19 cellular contexts compared by ENCODE assay signal in the genomic region with DNA sequence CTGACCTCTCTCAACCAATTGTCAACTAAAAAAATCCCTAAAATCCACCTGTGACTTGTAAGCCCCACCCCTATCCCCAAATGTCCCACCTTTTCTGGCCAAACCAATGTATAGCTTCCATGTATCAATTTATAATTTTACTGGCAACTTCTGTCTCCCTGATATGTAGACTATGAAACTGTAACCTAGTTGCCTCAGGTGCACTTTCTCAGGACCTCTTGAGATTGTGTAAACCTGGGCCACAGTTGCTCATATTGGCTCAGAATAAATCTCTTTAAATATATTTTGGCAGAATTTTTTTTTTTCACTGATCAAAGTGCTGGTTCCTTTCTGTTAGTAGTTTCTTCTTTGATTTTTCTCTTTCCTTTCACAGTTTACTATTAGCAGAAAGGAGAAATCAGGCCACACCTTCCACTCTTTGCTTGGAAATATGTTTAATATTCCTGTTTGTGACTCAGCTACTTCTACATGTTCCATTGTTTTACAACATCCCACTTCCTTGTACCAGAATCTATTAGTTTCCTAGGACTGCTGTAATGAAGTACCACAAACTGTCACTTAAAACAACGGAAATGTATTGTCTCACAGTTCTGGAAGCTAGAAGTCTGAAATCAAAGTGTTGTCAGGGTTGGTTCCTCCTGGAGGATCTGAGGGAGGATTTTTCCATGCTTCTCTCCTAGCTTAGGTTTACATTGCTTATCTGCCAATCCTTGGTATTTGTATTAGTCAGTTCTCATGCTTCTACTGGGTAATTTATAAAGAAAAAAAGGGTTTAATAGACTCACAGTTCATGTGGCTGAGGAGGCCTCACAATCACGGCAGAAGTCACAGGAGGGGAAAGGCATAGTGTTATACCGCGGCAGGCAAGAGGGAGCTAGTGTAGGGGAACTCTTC.
DNase-seq lines count a peak whose midpoint lies in the region; TF ChIP-seq lines count a peak whose summit lies in the region.
"Had no signal": no experiment of that assay in that cellular context is flagged by ENCODE, and none has a peak within 500 bp of the region (broad histone marks: within the 10 kb centered on the region; RNA-seq: fewer than 3 reads in every experiment).

No MANE protein-coding gene starts in this region.

- in situ Hi-C loops in astrocyte of the spinal cord (cut with HindIII; ENCODE audit: low sequenced_read_pairs), result no loop called here

- no peaks in the 10 kb centered on the region for H3K27me3 ChIP-seq in stomach

- intact Hi-C loops in stomach (cut with DNase I; ENCODE audit: low total_unique reads), result no loop called here

- no peaks in the 10 kb centered on the region for H3K9me3 ChIP-seq in stomach

- H3K4me1 ChIP-seq in stomach, result peaks cover 0 to 5% (median 0%) of the 10 kb centered on the region in 4 donors

- TF ChIP-seq EP300 in stomach (IDR thresholded peaks at IDR 0.05), result no peak

- TF ChIP-seq POLR2A in stomach (IDR thresholded peaks at IDR 0.05), result no peak

- DNase-seq in EH (ENCODE audit: low read depth) (peak; percentile 3), astrocyte of the spinal cord (ENCODE audit: low read depth, low spot score) (peak; percentile 17), kidney glomerular epithelial cell (lab: John Stamatoyannopoulos, UW) (peak; percentile 51), stomach (no peak), NCI-H2029 treated with DMSO at 0.1 percent for 48 hours (lab: John Stamatoyannopoulos, UW) (no peak), NOMO-1 treated with dmso at 0.1 percent for 144 hours (lab: John Stamatoyannopoulos, UW; ENCODE audit: unreplicated experiment) (no peak), AG08396 (ENCODE audit: low spot score) (no peak)
- DNase-seq: C1 segment of cervical spinal cord; CD8-positive, alpha-beta memory T cell; DMS 273 treated with DMSO at 0.1 percent for 48 hours; GF-D8; KBM-7; MV-4-11; NCI-H1417; NCI-H187; NCI-H226; NCI-H524; PC-9 had no signal

- WGBS in stomach, 5 donors, result 31 to 58% (median 49%) methylated on average over 4 of the region's 4 CpGs

- H3K4me3 ChIP-seq in astrocyte of the spinal cord (ENCODE audit: low read depth, low read length) (no peak overlapping the region), stomach (no peak overlapping the region)
- H3K4me3 ChIP-seq: PC-9 had no signal

- H3K27ac ChIP-seq in stomach, result peak overlapping the region in 4 of 5 donors; percentile 7 to 71 (median 50)
- H3K27ac ChIP-seq: PC-9, RWPE1 had no signal

- no peak for TF ChIP-seq CTCF in astrocyte of the spinal cord (IDR thresholded peaks at IDR 0.05; ENCODE audit: low read depth, low read length)
- TF ChIP-seq CTCF in stomach (IDR thresholded peaks at IDR 0.05), result no peak

- H3K36me3 ChIP-seq in stomach, result no peaks in the 10 kb centered on the region

Comparison
In these comparisons a context has a peak if more than half of its experiments do, and no peak if none do; other contexts are left out.
1. DNase-seq: peak in EH (single experiment), astrocyte of the spinal cord (single experiment) and kidney glomerular epithelial cell (single experiment); none in stomach (single experiment), NCI-H2029 treated with DMSO at 0.1 percent for 48 hours (single experiment), NOMO-1 treated with dmso at 0.1 percent for 144 hours (single experiment) and AG08396 (single experiment).